In genomic region chr16:84598391-84598750, GRCh38 we compare ENCODE assay signal across 12 cellular contexts. TPM values are rescaled to one million over a fixed set of nuclear protein-coding genes. Genes with fewer than 3 reads are reported as not detected.
DNase-seq lines count a peak whose midpoint lies in the region; ATAC-seq and TF ChIP-seq lines count a peak whose summit lies in the region.
"Had no signal": no experiment of that assay in that cellular context is flagged by ENCODE, and none has a peak within 500 bp of the region (broad histone marks: within the 10 kb centered on the region; RNA-seq: fewer than 3 reads in every experiment).

No MANE protein-coding gene starts in this region.

- TF ChIP-seq CTCF in liver (IDR thresholded peaks at IDR 0.05; ENCODE audit: low read depth, low read length, missing input control) = no peak

- peak; percentile 37 for DNase-seq in activated T-cell treated with anti-CD3 and anti-CD28 coated beads, Interleukin-2, amount 50 U/mL, for 1 hour
- DNase-seq in activated T-cell treated with anti-CD3 and anti-CD28 coated beads for 4 hours (no peak), NCI-H187 treated with DMSO at 0.1 percent for 48 hours (lab: John Stamatoyannopoulos, UW) (no peak), COR-L47 (lab: John Stamatoyannopoulos, UW) (no peak)
- DNase-seq in activated T-helper 2 cell treated with anti-CD3 and anti-CD28 coated beads, Interferon-gamma antibody, Interleukin-2, Interleukin-4, amounts not matched to agents 10 μg/mL and 5 μg/mL and 100 μg/mL, durations not matched to agents 14 hours and 24 hours and 36 hours (ENCODE audit: low spot score) = no peak
- DNase-seq: GF-D8, kidney glomerular epithelial cell, SHP77 treated with DMSO at 0.1 percent for 48 hours had no signal

- peaks cover under 1 to 7% (median 6%) of the 10 kb centered on the region in 4 donors for H3K4me1 ChIP-seq in liver (ENCODE audit: control insufficient read depth in 4 of 4, insufficient read depth in 4 of 4, low read length in 3 of 4)
- H3K4me1 ChIP-seq: prostate gland had no signal

- H3K9ac ChIP-seq in liver (ENCODE audit: low read depth in 1 of 2, low read length in 2 of 2) = no peak overlapping the region

- H3K27ac Mint-ChIP-seq in activated T-helper 2 cell treated with anti-CD3 and anti-CD28 coated beads, Interferon-gamma antibody, Interleukin-2, Interleukin-4, amounts not matched to agents 10 μg/mL and 5 μg/mL and 100 μg/mL, durations not matched to agents 14 hours and 24 hours and 36 hours = peak overlapping the region; percentile 97

- peak overlapping the region; percentile 72 for H3K4me3 Mint-ChIP-seq in activated T-helper 2 cell treated with anti-CD3 and anti-CD28 coated beads, Interferon-gamma antibody, Interleukin-2, Interleukin-4, amounts not matched to agents 10 μg/mL and 5 μg/mL and 100 μg/mL, durations not matched to agents 14 hours and 24 hours and 36 hours (ENCODE audit: low read depth)

- no peak for TF ChIP-seq RAD21 in liver (IDR thresholded peaks at IDR 0.05)

- peaks cover 68% of the 10 kb centered on the region for H3K36me3 Mint-ChIP-seq in activated T-helper 2 cell treated with anti-CD3 and anti-CD28 coated beads, Interferon-gamma antibody, Interleukin-2, Interleukin-4, amounts not matched to agents 10 μg/mL and 5 μg/mL and 100 μg/mL, durations not matched to agents 14 hours and 24 hours and 36 hours (ENCODE audit: low read depth)

- no peaks in the 10 kb centered on the region for H3K27me3 Mint-ChIP-seq in activated T-helper 2 cell treated with anti-CD3 and anti-CD28 coated beads, Interferon-gamma antibody, Interleukin-2, Interleukin-4, amounts not matched to agents 10 μg/mL and 5 μg/mL and 100 μg/mL, durations not matched to agents 14 hours and 24 hours and 36 hours (ENCODE audit: low read depth)

- no peaks in the 10 kb centered on the region for H3K27me3 ChIP-seq in liver (ENCODE audit: control insufficient read depth in 4 of 4, insufficient read depth in 4 of 4, low read length in 3 of 4)

- ATAC-seq in HG03097 (IDR thresholded peaks at IDR 0.05; ENCODE audit: low FRiP score, unreplicated experiment) = no peak

- WGBS in liver = 56% methylated on average over 6 of the region's 6 CpGs

- H3K4me3 ChIP-seq in liver (ENCODE audit: low read depth in 1 of 3, low read length in 3 of 3) = no peak overlapping the region
- H3K4me3 ChIP-seq: prostate gland had no signal

- H3K9me3 Mint-ChIP-seq in activated T-helper 2 cell treated with anti-CD3 and anti-CD28 coated beads, Interferon-gamma antibody, Interleukin-2, Interleukin-4, amounts not matched to agents 10 μg/mL and 5 μg/mL and 100 μg/mL, durations not matched to agents 14 hours and 24 hours and 36 hours = no peaks in the 10 kb centered on the region

- peak overlapping the region; percentile 32 to 77 for H3K27ac ChIP-seq in liver (ENCODE audit: low read depth in 1 of 2, low read length in 2 of 2)
- peak overlapping the region; percentile 17 for H3K27ac ChIP-seq in temporal lobe (ENCODE audit: low read depth, low read length)

- H3K9me3 ChIP-seq in liver (ENCODE audit: control insufficient read depth in 4 of 4, low read length in 3 of 4) = no peaks in the 10 kb centered on the region
- H3K9me3 ChIP-seq: prostate gland had no signal

- intact Hi-C loops in activated T-helper 2 cell treated with anti-CD3 and anti-CD28 coated beads, Interferon-gamma antibody, Interleukin-2, Interleukin-4, amounts not matched to agents 10 μg/mL and 5 μg/mL and 100 μg/mL, durations not matched to agents 14 hours and 24 hours and 36 hours (cut with micrococcal nuclease) = no loop called here

- H3K4me1 Mint-ChIP-seq in activated T-helper 2 cell treated with anti-CD3 and anti-CD28 coated beads, Interferon-gamma antibody, Interleukin-2, Interleukin-4, amounts not matched to agents 10 μg/mL and 5 μg/mL and 100 μg/mL, durations not matched to agents 14 hours and 24 hours and 36 hours (ENCODE audit: low read depth) = peaks cover 84% of the 10 kb centered on the region

- no peaks in the 10 kb centered on the region for H3K36me3 ChIP-seq in liver (ENCODE audit: control insufficient read depth in 4 of 4, insufficient read depth in 3 of 4, low read depth in 1 of 4, low read length in 3 of 4)
- H3K36me3 ChIP-seq: prostate gland had no signal

TF ChIP-seq in liver, 16 proteins besides CTCF, POLR2A, EP300 and RAD21:
- no peak for TF ChIP-seq REST (IDR thresholded peaks at IDR 0.05)
- no peak for TF ChIP-seq NR2F2 (IDR thresholded peaks at IDR 0.05)
TF ChIP-seq in liver: peak in this region for 0.

RNA-seq across cellular contexts. Expression of gene COTL1, which starts 19.5 kb away (rescaled TPM):
- 478 and 483 TPM in 2 replicates for total RNA-seq in activated T-helper 2 cell treated with anti-CD3 and anti-CD28 coated beads, Interferon-gamma antibody, Interleukin-2, Interleukin-4, amounts not matched to agents 10 μg/mL and 5 μg/mL and 100 μg/mL, durations not matched to agents 14 hours and 24 hours and 36 hours
- total RNA-seq in liver (10 to 100 TPM; 12.0 to 59.5 TPM), temporal lobe (62.0 TPM)
- 10 to 100 TPM; 12.9 to 33.0 TPM for polyA plus RNA-seq in liver

RNA-seq across cellular contexts. Expression of gene KLHL36, which starts 49.9 kb away (rescaled TPM):
- total RNA-seq in activated T-helper 2 cell treated with anti-CD3 and anti-CD28 coated beads, Interferon-gamma antibody, Interleukin-2, Interleukin-4, amounts not matched to agents 10 μg/mL and 5 μg/mL and 100 μg/mL, durations not matched to agents 14 hours and 24 hours and 36 hours = 57.7 and 59.6 TPM in 2 replicates
- 10 to 100 TPM; 20.9 to 53.6 TPM for total RNA-seq in liver
- 10 to 100 TPM; 11.5 to 12.9 TPM for polyA plus RNA-seq in liver
- 47.0 TPM for total RNA-seq in temporal lobe
